In the genomic region with DNA sequence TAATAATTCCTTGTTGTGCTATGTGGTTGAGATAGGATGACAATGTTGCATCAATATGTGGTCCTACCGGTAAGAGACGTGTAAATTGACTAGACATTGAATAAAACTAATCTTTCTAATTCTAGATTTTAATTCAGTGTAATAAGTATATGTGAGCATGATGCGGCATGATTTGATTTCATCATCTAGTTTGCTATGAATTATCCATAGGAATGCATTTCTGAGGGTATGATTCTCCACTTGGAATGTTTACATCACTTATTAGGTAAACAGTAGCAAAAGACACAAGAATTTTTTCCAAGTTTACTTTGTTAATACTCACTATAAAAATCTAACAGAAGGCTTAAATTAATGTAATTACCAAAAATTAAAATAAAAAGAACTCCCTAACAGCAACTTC, we compare ENCODE assay signal across 34 cellular contexts.
DNase-seq lines count a peak whose midpoint lies in the region; ATAC-seq, FAIRE-seq and TF ChIP-seq lines count a peak whose summit lies in the region.
"Had no signal": no experiment of that assay in that cellular context is flagged by ENCODE, and none has a peak within 500 bp of the region (broad histone marks: within the 10 kb centered on the region; RNA-seq: fewer than 3 reads in every experiment).

No MANE protein-coding gene starts in this region.

- no TSS peak for BruUV-seq in PC-3 (replicated peaks; lab: Mats Ljungman, UMichigan)

- peak; percentile 4 for DNase-seq in NCI-H460 (ENCODE audit: extremely low read depth, low read depth)
- peak; percentile 42 for DNase-seq in PC-3
- DNase-seq in bronchial epithelial cell (ENCODE audit: low read depth) = peak; percentile 83
- peak; percentile 62 for DNase-seq in epithelial cell of esophagus (ENCODE audit: low read depth)
- DNase-seq in activated T-cell treated with anti-CD3 and anti-CD28 coated beads for 4 hours = no peak
- no peak for DNase-seq in heart left ventricle
- no peak for DNase-seq in DMS 273 (lab: John Stamatoyannopoulos, UW; ENCODE audit: unreplicated experiment)
- DNase-seq: 8988T; ACHN; AML-193; BE2C; C1 segment of cervical spinal cord; Caco-2; Calu3; CD4-positive, alpha-beta memory T cell; CD4-positive, alpha-beta T cell; CD4-positive, CD25-positive, alpha-beta regulatory T cell; CD8-positive, alpha-beta memory T cell; CD8-positive, alpha-beta T cell; COR-L47; DMS 273 treated with DMSO at 0.1 percent for 48 hours; DMS153; DMS53; DMS79; DMS79 treated with DMSO at 0.1 percent for 48 hours; DND-41; EL had no signal

- no peak overlapping the region for H2AFZ ChIP-seq in PC-3 (ENCODE audit: low read length)

- H3K4me2 ChIP-seq in PC-3 (ENCODE audit: low read length) = no peak overlapping the region
- H3K4me2 ChIP-seq: A549; BLaER1; BLaER1 treated with 17β-estradiol and CSF1 and Interleukin-3, amounts not matched to agents 10 nM and 100 nM had no signal

- ATAC-seq in PC-3 (no peak), heart left ventricle (no peak), HG02798 (IDR thresholded peaks at IDR 0.05; ENCODE audit: poor library complexity, unreplicated experiment) (no peak)
- ATAC-seq: A549; CD8-positive, alpha-beta T cell had no signal

- no peaks in the 10 kb centered on the region for H3K79me2 ChIP-seq in PC-3 (ENCODE audit: low read length)

- H3K9me3 ChIP-seq in PC-3 (ENCODE audit: low read length) (no peaks in the 10 kb centered on the region), heart left ventricle (peaks cover 0 to 1% (median 0%) of the 10 kb centered on the region in 12 donors)
- H3K9me3 ChIP-seq: A549; BE2C; BLaER1; BLaER1 treated with 17β-estradiol and CSF1 and Interleukin-3, amounts not matched to agents 10 nM and 100 nM; Caco-2 had no signal

- no peak for TF ChIP-seq POLR2A in heart left ventricle (IDR thresholded peaks at IDR 0.05)

- H3K36me3 ChIP-seq in PC-3 (ENCODE audit: low read depth, low read length) (no peaks in the 10 kb centered on the region), bronchial epithelial cell (ENCODE audit: control insufficient read depth, insufficient read depth, low read length) (no peaks in the 10 kb centered on the region), heart left ventricle (no peaks in the 10 kb centered on the region)
- H3K36me3 ChIP-seq: BE2C; BLaER1; BLaER1 treated with 17β-estradiol and CSF1 and Interleukin-3, amounts not matched to agents 10 nM and 100 nM had no signal

- H3K9ac ChIP-seq in PC-3 (ENCODE audit: low read length) = no peak overlapping the region
- H3K9ac ChIP-seq: BLaER1; BLaER1 treated with 17β-estradiol and CSF1 and Interleukin-3, amounts not matched to agents 10 nM and 100 nM had no signal

- no peaks in the 10 kb centered on the region for H3K4me1 ChIP-seq in PC-3 (ENCODE audit: insufficient read depth, low read length)
- H3K4me1 ChIP-seq in heart left ventricle = no peaks in the 10 kb centered on the region
- H3K4me1 ChIP-seq: A549; BE2C; BLaER1; BLaER1 treated with 17β-estradiol and CSF1 and Interleukin-3, amounts not matched to agents 10 nM and 100 nM; Caco-2 had no signal

- CTCF ChIA-PET in PC-3 (lab: Charles Lee) = no interaction called here

- POLR2A ChIA-PET in PC-3 (lab: Charles Lee; ENCODE audit: unreplicated experiment) = no interaction called here

- no peaks in the 10 kb centered on the region for H3K27me3 ChIP-seq in PC-3 (ENCODE audit: low read length)
- H3K27me3 ChIP-seq in bronchial epithelial cell (ENCODE audit: control insufficient read depth, insufficient read depth, low read length) = no peaks in the 10 kb centered on the region
- H3K27me3 ChIP-seq in heart left ventricle = no peaks in the 10 kb centered on the region
- H3K27me3 ChIP-seq: BE2C; BLaER1; BLaER1 treated with 17β-estradiol and CSF1 and Interleukin-3, amounts not matched to agents 10 nM and 100 nM had no signal

- intact Hi-C loops in PC-3 (cut with micrococcal nuclease) = no loop called here
- intact Hi-C loops in heart left ventricle (cut with DNase I) = no loop called here

- H3K4me3 ChIP-seq in PC-3 (ENCODE audit: low read length) (no peak overlapping the region), bronchial epithelial cell (ENCODE audit: low read depth, low read length) (no peak overlapping the region), epithelial cell of esophagus (ENCODE audit: low read length) (no peak overlapping the region), heart left ventricle (no peak overlapping the region)
- H3K4me3 ChIP-seq: A549; BLaER1; BLaER1 treated with 17β-estradiol and CSF1 and Interleukin-3, amounts not matched to agents 10 nM and 100 nM had no signal

- TF ChIP-seq CTCF in PC-3 (conservative IDR thresholded peaks at IDR 0.05; ENCODE audit: low read depth, low read length) = no peak
- TF ChIP-seq CTCF in bronchial epithelial cell (IDR thresholded peaks at IDR 0.05; ENCODE audit: insufficient read depth, low read length, severe bottlenecking) = no peak
- TF ChIP-seq CTCF in epithelial cell of esophagus (IDR thresholded peaks at IDR 0.05; ENCODE audit: insufficient read depth, low read depth, low read length, missing control alignments) = no peak
- TF ChIP-seq CTCF in heart left ventricle (IDR thresholded peaks at IDR 0.05) = no peak

- H4K20me1 ChIP-seq in PC-3 (ENCODE audit: low read length) = no peaks in the 10 kb centered on the region
- H4K20me1 ChIP-seq: BLaER1; BLaER1 treated with 17β-estradiol and CSF1 and Interleukin-3, amounts not matched to agents 10 nM and 100 nM had no signal

- whole genome bisulfite sequencing in heart left ventricle, 4 donors = 80 to 93% (median 90%) methylated on average over 3 of the region's 3 CpGs

- H3K27ac ChIP-seq in PC-3 (ENCODE audit: low read length) (no peak overlapping the region), heart left ventricle (no peak overlapping the region)
- H3K27ac ChIP-seq: 22Rv1; A549; BLaER1; BLaER1 treated with 17β-estradiol and CSF1 and Interleukin-3, amounts not matched to agents 10 nM and 100 nM; C4-2B had no signal

- no peaks in the 10 kb centered on the region for H3K9me2 ChIP-seq in PC-3 (replicated peaks; ENCODE audit: low read length)

- no peak for FAIRE-seq in bronchial epithelial cell (lab: Jason Lieb, UNC)
- FAIRE-seq: A549, D721Med had no signal

- no peaks in the 10 kb centered on the region for H3F3A ChIP-seq in PC-3 (ENCODE audit: low read length, unreplicated experiment)

Comparison
In these comparisons a context has a peak if more than half of its experiments do, and no peak if none do; other contexts are left out.
1. DNase-seq: peak in NCI-H460 (single experiment), PC-3 (single experiment), bronchial epithelial cell (single experiment) and epithelial cell of esophagus (single experiment); none in activated T-cell treated with anti-CD3 and anti-CD28 coated beads for 4 hours (single experiment), heart left ventricle (0 of 5) and DMS 273 (single experiment).